ENCODE assay signal across 25 cellular contexts in genomic region chr14:97024300-97024699, GRCh38.
A peak's percentile ranks its signal among the peaks of the same experiment; 100 is the strongest.
DNase-seq lines count a peak whose midpoint lies in the region; ATAC-seq, FAIRE-seq and TF ChIP-seq lines count a peak whose summit lies in the region.
"Had no signal": no experiment of that assay in that cellular context is flagged by ENCODE, and none has a peak within 500 bp of the region (broad histone marks: within the 10 kb centered on the region; RNA-seq: fewer than 3 reads in every experiment).

No MANE protein-coding gene starts in this region.

- H4K20me1 ChIP-seq in HepG2 (ENCODE audit: insufficient read depth, low read length): no peaks in the 10 kb centered on the region
- no peaks in the 10 kb centered on the region for H4K20me1 ChIP-seq in H1 (replicated peaks in 1 of 2; ENCODE audit: control insufficient read depth in 1 of 2, insufficient read depth in 2 of 2, low read length in 2 of 2)
- no peaks in the 10 kb centered on the region for H4K20me1 ChIP-seq in neural cell (ENCODE audit: insufficient read depth)

- H3K4me3 ChIP-seq in HepG2 (replicated peaks in 1 of 3; ENCODE audit: insufficient read depth in 1 of 3, low read depth in 2 of 3, low read length in 3 of 3): no peak overlapping the region
- no peak overlapping the region for H3K4me3 ChIP-seq in right lobe of liver
- no peak overlapping the region for H3K4me3 ChIP-seq in H1 (ENCODE audit: extremely low read depth in 1 of 4, insufficient read depth in 2 of 4, low read depth in 3 of 4, low read length in 4 of 4)
- no peak overlapping the region for H3K4me3 ChIP-seq in neural cell (ENCODE audit: low read length)
- H3K4me3 ChIP-seq in psoas muscle: no peak overlapping the region
- H3K4me3 ChIP-seq: A549; BLaER1 treated with 17β-estradiol and CSF1 and Interleukin-3, amounts not matched to agents 10 nM and 100 nM; GM12878 had no signal

- H3K9me3 ChIP-seq in HepG2 (ENCODE audit: low read length) (no peaks in the 10 kb centered on the region), right lobe of liver (no peaks in the 10 kb centered on the region), H1 (ENCODE audit: insufficient read depth in 2 of 2, low read depth in 1 of 2, low read length in 1 of 2) (no peaks in the 10 kb centered on the region), neural cell (ENCODE audit: low read length) (no peaks in the 10 kb centered on the region), psoas muscle (no peaks in the 10 kb centered on the region)
- H3K9me3 ChIP-seq: A549; BE2C; BLaER1 treated with 17β-estradiol and CSF1 and Interleukin-3, amounts not matched to agents 10 nM and 100 nM had no signal

- no TSS peak for BruUV-seq in HepG2 (replicated peaks; lab: Mats Ljungman, UMichigan)

- no peak overlapping the region for H4K5ac ChIP-seq in H1 (ENCODE audit: insufficient read length, low read depth, low read length)

- H2BK120ac ChIP-seq in H1 (replicated peaks; ENCODE audit: low read depth, low read length): no peak overlapping the region

- peak overlapping the region; percentile 76 for H4K91ac ChIP-seq in H1 (replicated peaks; ENCODE audit: insufficient read length, low read length)

- TF ChIP-seq EP300 in HepG2 (IDR thresholded peaks at IDR 0.05; ENCODE audit: low read depth in 2 of 2, low read length in 2 of 2): no peak
- no peak for TF ChIP-seq EP300 in HepG2 (CRISPR knock-in tag; IDR thresholded peaks at IDR 0.05; ENCODE audit: borderline replicate concordance)
- no peak for TF ChIP-seq EP300 in H1 (IDR thresholded peaks at IDR 0.05; ENCODE audit: borderline replicate concordance in 1 of 2, low read depth in 2 of 2, low read length in 2 of 2)
- TF ChIP-seq EP300 in neural cell (conservative IDR thresholded peaks at IDR 0.05; ENCODE audit: poor library complexity, severe bottlenecking): no peak

- no peaks in the 10 kb centered on the region for H3K9me2 ChIP-seq in neural cell (ENCODE audit: insufficient read depth, low read length)

- H3K4me2 ChIP-seq in HepG2 (ENCODE audit: low read depth, low read length) (no peak overlapping the region), H1 (ENCODE audit: insufficient read depth in 1 of 2, low read depth in 2 of 2, low read length in 2 of 2) (no peak overlapping the region; a peak in 1 of 4 replicates), neural cell (ENCODE audit: low read length) (no peak overlapping the region)
- H3K4me2 ChIP-seq: A549; BLaER1 treated with 17β-estradiol and CSF1 and Interleukin-3, amounts not matched to agents 10 nM and 100 nM had no signal

- H3K18ac ChIP-seq in H1 (ENCODE audit: extremely low read depth, low read length): no peak overlapping the region; the same call in 1 of the 2 replicates

- FAIRE-seq in HepG2 (lab: Jason Lieb, UNC): no peak
- no peak for FAIRE-seq in H1 (lab: Jason Lieb, UNC)
- FAIRE-seq: A549, D721Med, GM12878 had no signal

- no peaks in the 10 kb centered on the region for H3F3A ChIP-seq in neural cell (ENCODE audit: insufficient read depth, low read length, poor library complexity, severe bottlenecking)

- peak overlapping the region; percentile 24 for H2BK20ac ChIP-seq in H1 (ENCODE audit: low read length)

- H2BK15ac ChIP-seq in H1 (ENCODE audit: low read length): peak overlapping the region; percentile 62; the same call in 1 of the 2 replicates

- H2AFZ ChIP-seq in HepG2 (ENCODE audit: low read length) (no peak overlapping the region), H1 (ENCODE audit: low read length) (no peak overlapping the region), neural cell (ENCODE audit: low read depth, low read length) (no peak overlapping the region)

- no peak overlapping the region for H3K23ac ChIP-seq in H1 (ENCODE audit: insufficient read length)

- intact Hi-C loops in HepG2 (cut with micrococcal nuclease; ENCODE audit: unreplicated experiment) (no loop called here), right lobe of liver (cut with DNase I) (no loop called here), psoas muscle (cut with DNase I) (no loop called here)

- no peak for TF ChIP-seq CTCF in HepG2 (CRISPR knock-in tag; IDR thresholded peaks at IDR 0.05)
- no peak for TF ChIP-seq CTCF in right lobe of liver (IDR thresholded peaks at IDR 0.05)
- no peak for TF ChIP-seq CTCF in H1 (IDR thresholded peaks at IDR 0.05; ENCODE audit: control extremely low read depth in 1 of 3, insufficient read depth in 1 of 3, low read depth in 1 of 3, low read length in 3 of 3)
- TF ChIP-seq CTCF in neural cell (IDR thresholded peaks at IDR 0.05; ENCODE audit: poor library complexity, severe bottlenecking): no peak
- no peak for TF ChIP-seq CTCF in psoas muscle (IDR thresholded peaks at IDR 0.05)

- no peak for ATAC-seq in HepG2
- no peak for ATAC-seq in right lobe of liver
- no peak for ATAC-seq in GM18868 (IDR thresholded peaks at IDR 0.05; ENCODE audit: unreplicated experiment)
- no peak for ATAC-seq in psoas muscle
- ATAC-seq: A549, GM12878 had no signal

- peak overlapping the region; percentile 44 for H3K4ac ChIP-seq in H1 (replicated peaks; ENCODE audit: insufficient read length, low read depth, low read length)

- DNase-seq in HepG2 (ENCODE audit: low spot score) (no peak), right lobe of liver (no peak), H1 (ENCODE audit: low read depth in 1 of 2, low spot score in 2 of 2) (no peak), NCI-H128 (lab: John Stamatoyannopoulos, UW; ENCODE audit: unreplicated experiment) (no peak), psoas muscle (no peak)
- no peak for DNase-seq in activated effector memory CD4-positive, alpha-beta T cell treated with Interleukin-2 at 50 U/mL for 16 hours
- DNase-seq: ACHN; AML-193; BE2C; CD4-positive, alpha-beta T cell; CD8-positive, alpha-beta memory T cell; DMS 273 treated with DMSO at 0.1 percent for 48 hours; DMS79; EL; GDM1; GOT3; H7; HCEC 1CT had no signal

- H3K23me2 ChIP-seq in H1 (ENCODE audit: low read depth, low read length): no peaks in the 10 kb centered on the region

- peak overlapping the region; percentile 98; the same call in 1 of the 2 replicates for H2BK12ac ChIP-seq in H1 (ENCODE audit: low read depth, low read length)

- POLR2A ChIA-PET in HepG2 (lab: Yijun Ruan, JAX): no interaction called here
- POLR2A ChIA-PET in H1 (lab: Charles Lee; ENCODE audit: partially characterized antibody): no interaction called here

- no peak for TF ChIP-seq POLR2A in HepG2 (IDR thresholded peaks at IDR 0.05; ENCODE audit: insufficient read depth in 1 of 2, low read depth in 2 of 2, low read length in 2 of 2)
- no peak for TF ChIP-seq POLR2A in right lobe of liver (IDR thresholded peaks at IDR 0.05)
- no peak for TF ChIP-seq POLR2A in H1 (IDR thresholded peaks at IDR 0.05; ENCODE audit: control extremely low read depth in 1 of 2, low read depth in 2 of 2, low read length in 2 of 2)

- WGBS in HepG2 (ENCODE audit: low lambda C conversion rate): 14% methylated on average over 4 of the region's 7 CpGs
- WGBS in right lobe of liver (ENCODE audit: insufficient coverage, low coverage, low lambda C conversion rate, missing lambda C conversion rate): 55% methylated on average over 6 of the region's 7 CpGs
- 71% methylated on average over 7 of the region's 7 CpGs; no CpG with 5 or more reads in 1 of the 2 experiments for whole genome bisulfite sequencing in H1 (ENCODE audit: extremely low coverage in 1 of 2, insufficient coverage in 1 of 2, insufficient read length in 1 of 2, insufficient replicate concordance in 2 of 2, low coverage in 1 of 2, low lambda C conversion rate in 2 of 2, missing lambda C conversion rate in 1 of 2), 2 experiments
- WGBS in psoas muscle, 3 donors: 85 to 91% (median 86%) methylated on average over 7 of the region's 7 CpGs

- no peaks in the 10 kb centered on the region; the same call in 1 of the 2 replicates for H3K4me1 ChIP-seq in HepG2 (ENCODE audit: insufficient read depth, low read length)
- H3K4me1 ChIP-seq in right lobe of liver: no peaks in the 10 kb centered on the region
- H3K4me1 ChIP-seq in H1 (replicated peaks in 1 of 4; ENCODE audit: control insufficient read depth in 3 of 4, insufficient read depth in 4 of 4, low read length in 3 of 4): peaks cover 12 to 43% (median 33%) of the 10 kb centered on the region in 4 experiments
- H3K4me1 ChIP-seq in psoas muscle: no peaks in the 10 kb centered on the region
- H3K4me1 ChIP-seq: A549, BE2C had no signal

- no peak overlapping the region for H3K27ac ChIP-seq in HepG2 (ENCODE audit: extremely low read length, insufficient read depth, low read length)
- H3K27ac ChIP-seq in right lobe of liver: no peak overlapping the region
- H3K27ac ChIP-seq in H1 (ENCODE audit: low read depth, low read length): no peak overlapping the region
- H3K27ac ChIP-seq in neural cell (ENCODE audit: low read length): peak overlapping the region; percentile 72
- H3K27ac ChIP-seq in psoas muscle: no peak overlapping the region
- H3K27ac ChIP-seq: 22Rv1; A549; BLaER1 treated with 17β-estradiol and CSF1 and Interleukin-3, amounts not matched to agents 10 nM and 100 nM had no signal

- no peaks in the 10 kb centered on the region for H3K79me2 ChIP-seq in HepG2 (ENCODE audit: insufficient read depth, low read length)
- H3K79me2 ChIP-seq in H1 (ENCODE audit: control insufficient read depth in 1 of 2, insufficient read depth in 2 of 2, low read length in 2 of 2): no peaks in the 10 kb centered on the region
- H3K79me2 ChIP-seq in neural cell (replicated peaks; ENCODE audit: insufficient read depth, low read length): no peaks in the 10 kb centered on the region

- H3K79me1 ChIP-seq in H1 (ENCODE audit: low read depth, low read length): no peaks in the 10 kb centered on the region

- in situ Hi-C loops in HepG2 (cut with HindIII; ENCODE audit: extremely low pct_ligation_motif_present, low pct_unique_long_range_greater_than_20kb): no loop called here

- no peak overlapping the region for H3K14ac ChIP-seq in H1 (ENCODE audit: insufficient read length)

- H3K27me3 ChIP-seq in HepG2 (ENCODE audit: control insufficient read depth in 1 of 2, insufficient read depth in 2 of 2, low read length in 2 of 2) (peaks cover 2 to 31% of the 10 kb centered on the region in 2 experiments; a peak in 3 of 5 replicates), right lobe of liver (no peaks in the 10 kb centered on the region), H1 (replicated peaks in 1 of 4; ENCODE audit: control insufficient read depth in 3 of 4, extremely low read depth in 1 of 4, insufficient read depth in 3 of 4, low read length in 3 of 4) (no peaks in the 10 kb centered on the region), neural cell (ENCODE audit: insufficient read depth, low read depth, low read length) (no peaks in the 10 kb centered on the region), psoas muscle (ENCODE audit: insufficient read depth in 3 of 3, low read length in 2 of 3) (peaks cover 0 to 3% (median 0%) of the 10 kb centered on the region in 3 donors)
- H3K27me3 ChIP-seq: BE2C had no signal

- peak overlapping the region; percentile 86; the same call in 1 of the 2 replicates for H2BK5ac ChIP-seq in H1 (ENCODE audit: low read depth, low read length)

- CTCF ChIA-PET in HepG2 (lab: Yijun Ruan, JAX; ENCODE audit: low intra/inter-chr PET ratio, low total read pairs): no interaction called here
- CTCF ChIA-PET in H1 (lab: Charles Lee; ENCODE audit: partially characterized antibody): interaction anchor here (0.7 kb wide), 1 partner anchor 14 kb away, joined by 3 read pairs; no protein-coding TSS in a partner anchor

- no peak overlapping the region for H4K8ac ChIP-seq in H1 (ENCODE audit: extremely low read depth, insufficient read depth, low read length)

- H3K36me3 ChIP-seq in HepG2 (replicated peaks in 1 of 2; ENCODE audit: control insufficient read depth in 1 of 2, insufficient read depth in 2 of 2, low read length in 2 of 2): no peaks in the 10 kb centered on the region
- H3K36me3 ChIP-seq in right lobe of liver: no peaks in the 10 kb centered on the region
- H3K36me3 ChIP-seq in H1 (ENCODE audit: control insufficient read depth in 2 of 4, insufficient read depth in 4 of 4, low read length in 3 of 4): no peaks in the 10 kb centered on the region
- H3K36me3 ChIP-seq in neural cell (ENCODE audit: insufficient read depth, low read length): no peaks in the 10 kb centered on the region
- H3K36me3 ChIP-seq in psoas muscle (ENCODE audit: insufficient read depth in 1 of 2, low read depth in 1 of 2): no peaks in the 10 kb centered on the region
- H3K36me3 ChIP-seq: BE2C; BLaER1 treated with 17β-estradiol and CSF1 and Interleukin-3, amounts not matched to agents 10 nM and 100 nM had no signal

- no peak overlapping the region for H3K56ac ChIP-seq in H1 (replicated peaks; ENCODE audit: insufficient read length, low read depth, low read length)

- no peak overlapping the region for H3K9ac ChIP-seq in HepG2 (ENCODE audit: insufficient read depth, low read depth, low read length)
- H3K9ac ChIP-seq in H1 (replicated peaks in 1 of 4; ENCODE audit: extremely low read depth in 1 of 4, low read depth in 3 of 4, low read length in 3 of 4): no peak overlapping the region
- no peak overlapping the region for H3K9ac ChIP-seq in neural cell (ENCODE audit: low read length)
- H3K9ac ChIP-seq: BLaER1 treated with 17β-estradiol and CSF1 and Interleukin-3, amounts not matched to agents 10 nM and 100 nM had no signal

- TF ChIP-seq RAD21 in HepG2 (CRISPR knock-in tag; IDR thresholded peaks at IDR 0.05) (no peak), H1 (IDR thresholded peaks at IDR 0.05 in 1 of 2, conservative IDR thresholded peaks at IDR 0.05 in 1 of 2; ENCODE audit: low read depth in 2 of 2, low read length in 2 of 2) (no peak), neural cell (conservative IDR thresholded peaks at IDR 0.05) (no peak)

- peak overlapping the region; percentile 91; the same call in 1 of the 2 replicates for H2AK5ac ChIP-seq in H1 (ENCODE audit: low read depth, low read length)
